ENCODE assay signal across 8 cellular contexts in genomic region chr2:61470965-61471904, GRCh38. TPM values are rescaled to one million over a fixed set of nuclear protein-coding genes. Genes with fewer than 3 reads are reported as not detected.
DNase-seq lines count a peak whose midpoint lies in the region; ATAC-seq and TF ChIP-seq lines count a peak whose summit lies in the region.

A gene with protein sequence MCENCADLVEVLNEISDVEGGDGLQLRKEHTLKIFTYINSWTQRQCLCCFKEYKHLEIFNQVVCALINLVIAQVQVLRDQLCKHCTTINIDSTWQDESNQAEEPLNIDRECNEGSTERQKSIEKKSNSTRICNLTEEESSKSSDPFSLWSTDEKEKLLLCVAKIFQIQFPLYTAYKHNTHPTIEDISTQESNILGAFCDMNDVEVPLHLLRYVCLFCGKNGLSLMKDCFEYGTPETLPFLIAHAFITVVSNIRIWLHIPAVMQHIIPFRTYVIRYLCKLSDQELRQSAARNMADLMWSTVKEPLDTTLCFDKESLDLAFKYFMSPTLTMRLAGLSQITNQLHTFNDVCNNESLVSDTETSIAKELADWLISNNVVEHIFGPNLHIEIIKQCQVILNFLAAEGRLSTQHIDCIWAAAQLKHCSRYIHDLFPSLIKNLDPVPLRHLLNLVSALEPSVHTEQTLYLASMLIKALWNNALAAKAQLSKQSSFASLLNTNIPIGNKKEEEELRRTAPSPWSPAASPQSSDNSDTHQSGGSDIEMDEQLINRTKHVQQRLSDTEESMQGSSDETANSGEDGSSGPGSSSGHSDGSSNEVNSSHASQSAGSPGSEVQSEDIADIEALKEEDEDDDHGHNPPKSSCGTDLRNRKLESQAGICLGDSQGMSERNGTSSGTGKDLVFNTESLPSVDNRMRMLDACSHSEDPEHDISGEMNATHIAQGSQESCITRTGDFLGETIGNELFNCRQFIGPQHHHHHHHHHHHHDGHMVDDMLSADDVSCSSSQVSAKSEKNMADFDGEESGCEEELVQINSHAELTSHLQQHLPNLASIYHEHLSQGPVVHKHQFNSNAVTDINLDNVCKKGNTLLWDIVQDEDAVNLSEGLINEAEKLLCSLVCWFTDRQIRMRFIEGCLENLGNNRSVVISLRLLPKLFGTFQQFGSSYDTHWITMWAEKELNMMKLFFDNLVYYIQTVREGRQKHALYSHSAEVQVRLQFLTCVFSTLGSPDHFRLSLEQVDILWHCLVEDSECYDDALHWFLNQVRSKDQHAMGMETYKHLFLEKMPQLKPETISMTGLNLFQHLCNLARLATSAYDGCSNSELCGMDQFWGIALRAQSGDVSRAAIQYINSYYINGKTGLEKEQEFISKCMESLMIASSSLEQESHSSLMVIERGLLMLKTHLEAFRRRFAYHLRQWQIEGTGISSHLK (N-terminal part only) (minus strand): TSS chr2:61471087. CDS start chr2:61470692, 395 bp downstream.

- TF ChIP-seq EP300 in ovary (IDR thresholded peaks at IDR 0.05), result no peak

- H3K4me1 ChIP-seq in ovary (ENCODE audit: insufficient read depth), result peaks cover 11% of the 10 kb centered on the region
- peaks cover 2% of the 10 kb centered on the region for H3K4me1 ChIP-seq in thymus (ENCODE audit: control insufficient read depth, insufficient read depth, low read length)

- H3K4me3 ChIP-seq in ovary (peak within 1 kb of the TSS; percentile 57), thymus (ENCODE audit: low read length) (peak within 1 kb of the TSS; percentile 99)

- peak; percentile 88 for TF ChIP-seq POLR2A in ovary (IDR thresholded peaks at IDR 0.05)

- no peaks in the 10 kb centered on the region for H3K36me3 ChIP-seq in ovary
- H3K36me3 ChIP-seq in thymus (ENCODE audit: control insufficient read depth, insufficient read depth), result peaks cover 5% of the 10 kb centered on the region

- H3K27ac ChIP-seq in ovary, result peak within 1 kb of the TSS; percentile 97
- peak within 1 kb of the TSS; percentile 99 for H3K27ac ChIP-seq in thymus (ENCODE audit: low read depth)

- peak; percentile 78 for ATAC-seq in HG02642 (IDR thresholded peaks at IDR 0.05; ENCODE audit: poor library complexity, unreplicated experiment)
- peak; percentile 98 for ATAC-seq in Right ventricle myocardium inferior

- 0 to 1% (median 0%) methylated on average over 75 to 90 of the region's 91 CpGs for WGBS in ovary, 3 donors
- under 1% methylated on average over 90 of the region's 91 CpGs for WGBS in thymus

- peak; percentile 92 for DNase-seq in GM10248 (ENCODE audit: extremely low spot score)
- DNase-seq in NCI-H1417 (lab: John Stamatoyannopoulos, UW), result peak; percentile 98
- peak; percentile 84 to 88 for DNase-seq in SW 1271 (lab: John Stamatoyannopoulos, UW)
- DNase-seq in activated naive CD8-positive, alpha-beta T cell treated with anti-CD3 and anti-CD28 coated beads, Interleukin-2, amount 50 U/mL, for 16 hours (ENCODE audit: low read depth, low spot score), result peak; percentile 83
- DNase-seq in Right ventricle myocardium inferior (ENCODE audit: missing footprints), result peak; percentile 98
- peak; percentile 93 to 95 (median 93) for DNase-seq in ovary

- intact Hi-C loops in Right ventricle myocardium inferior (cut with DNase I) (loop anchor here (1.0 to 5.0 kb wide), 3 partner anchors 67 to 221 kb away; partner anchors contain the start of gene XPO1), ovary (cut with DNase I) (loop anchor here in 3 of 4 donors (5.0 to 10.0 kb wide), 3 partner anchors 64 to 284 kb away; partner anchors contain the start of gene XPO1 (in 3 of the 3))

- no peak for TF ChIP-seq CTCF in GM10248 (IDR thresholded peaks at IDR 0.05; ENCODE audit: control extremely low read depth, extremely low read depth, low read depth, missing control alignments)
- TF ChIP-seq CTCF in ovary (IDR thresholded peaks at IDR 0.05), result no peak

- CTCF ChIA-PET in GM10248 (lab: Yijun Ruan, JAX), result interaction anchor here (0.7 to 2.0 kb wide), 2 partner anchors 9 to 12 kb away, joined by 3 to 4 read pairs; no protein-coding TSS in a partner anchor

- POLR2A ChIA-PET in GM10248 (lab: Yijun Ruan, JAX), result interaction anchor here (0.6 kb wide), 1 partner anchor 41 kb away, joined by 5 read pairs; no protein-coding TSS in a partner anchor

- H3K9me3 ChIP-seq in ovary, result no peaks in the 10 kb centered on the region
- peaks cover 1% of the 10 kb centered on the region for H3K9me3 ChIP-seq in thymus (ENCODE audit: control insufficient read depth)

- no peaks in the 10 kb centered on the region for H3K27me3 ChIP-seq in ovary
- H3K27me3 ChIP-seq in thymus (ENCODE audit: control insufficient read depth, insufficient read depth), result no peaks in the 10 kb centered on the region

RNA-seq across cellular contexts. Expression of the gene that starts here (rescaled TPM):
- total RNA-seq in Right ventricle myocardium inferior (45.7 TPM), ovary (100 to 1,000 TPM in 6 of 7 donors, 10 to 100 TPM in 1; 85.8 to 132 (median 116) TPM)
- polyA plus RNA-seq in ovary (10 to 100 TPM; 57.4 to 60.3 TPM), thymus (102 TPM)

Comparison
In these comparisons a context has a peak if more than half of its experiments do, and no peak if none do; other contexts are left out.
1. Peak in every context shown above with its lines: DNase-seq, ATAC-seq, H3K4me3 ChIP-seq and H3K27ac ChIP-seq.